21 cellular contexts compared by ENCODE assay signal in genomic region chr5:113084402-113085083, GRCh38.
DNase-seq lines count a peak whose midpoint lies in the region; ATAC-seq and TF ChIP-seq lines count a peak whose summit lies in the region.
"Had no signal": no experiment of that assay in that cellular context is flagged by ENCODE, and none has a peak within 500 bp of the region (broad histone marks: within the 10 kb centered on the region; RNA-seq: fewer than 3 reads in every experiment).

No MANE protein-coding gene starts in this region.

- no peak overlapping the region for H3K27ac ChIP-seq in HCT116 (ENCODE audit: low read depth, low read length)
- no peak overlapping the region for H3K27ac ChIP-seq in colonic mucosa
- no peak overlapping the region for H3K27ac ChIP-seq in substantia nigra (ENCODE audit: low read depth, low read length, poor library complexity, severe bottlenecking)
- no peak overlapping the region for H3K27ac ChIP-seq in esophagus squamous epithelium
- H3K27ac ChIP-seq: KMS-11, left lung, SK-N-MC had no signal

- DNase-seq in HCT116 (ENCODE audit: low read depth, low spot score) (no peak), NCI-H524 treated with DMSO at 0.1 percent for 48 hours (lab: John Stamatoyannopoulos, UW) (peak; percentile 94), colonic mucosa (no peak), substantia nigra (lab: John Stamatoyannopoulos, UW) (no peak), esophagus squamous epithelium (lab: John Stamatoyannopoulos, UW) (no peak)
- DNase-seq: activated CD8-positive, alpha-beta memory T cell treated with anti-CD3 and anti-CD28 coated beads, Interleukin-2, amount 50 U/mL, for 4 hours; cerebellar nuclear complex; naive thymus-derived CD4-positive, alpha-beta T cell; NCI-H1694 treated with DMSO at 0.1 percent for 48 hours; NCI-H774; stimulated activated naive B cell treated with anti-CD40 and anti-IgM and Interleukin-4, amounts not matched to agents 10 μg/mL and 1 μg/mL and 100 μg/mL, for 72 hours had no signal

- H3K4me1 ChIP-seq in HCT116 (ENCODE audit: control insufficient read depth in 1 of 2, insufficient read depth in 2 of 2, low read length in 2 of 2) (no peaks in the 10 kb centered on the region), colonic mucosa (no peaks in the 10 kb centered on the region), esophagus squamous epithelium (peaks cover 0 to 4% (median under 1%) of the 10 kb centered on the region in 3 donors)

- TF ChIP-seq RAD21 in HCT116 (IDR thresholded peaks at IDR 0.05; ENCODE audit: low read depth), result peak; percentile 42

- H3K36me3 Mint-ChIP-seq in brain (peaks cover 27% of the 10 kb centered on the region), nephron (ENCODE audit: low read depth) (peaks cover 56% of the 10 kb centered on the region)
- H3K36me3 Mint-ChIP-seq: CD14-positive monocyte; stimulated activated naive B cell treated with anti-CD40 and anti-IgM and Interleukin-4, amounts not matched to agents 10 μg/mL and 1 μg/mL and 100 μg/mL, for 72 hours had no signal

- 64 to 74% methylated on average over 3 of the region's 3 CpGs for WGBS in esophagus squamous epithelium, 2 donors

- H3K9me3 Mint-ChIP-seq in brain (peaks cover 0 to 4% (median 2%) of the 10 kb centered on the region in 5 experiments), nephron (peaks cover 3% of the 10 kb centered on the region)
- H3K9me3 Mint-ChIP-seq: stimulated activated naive B cell treated with anti-CD40 and anti-IgM and Interleukin-4, amounts not matched to agents 10 μg/mL and 1 μg/mL and 100 μg/mL, for 72 hours had no signal

- ATAC-seq in HCT116 (no peak), GM19023 (IDR thresholded peaks at IDR 0.05; ENCODE audit: unreplicated experiment) (no peak)
- ATAC-seq: left lung; naive thymus-derived CD4-positive, alpha-beta T cell; sciatic nerve; stimulated activated naive B cell treated with anti-CD40 and anti-IgM and Interleukin-4, amounts not matched to agents 10 μg/mL and 1 μg/mL and 100 μg/mL, for 72 hours; WTC11 had no signal

- no peak overlapping the region for H2AFZ ChIP-seq in HCT116 (ENCODE audit: low read depth, low read length, poor library complexity, severe bottlenecking)

- no peak overlapping the region for H3K4me2 ChIP-seq in HCT116 (ENCODE audit: low read length)
- H3K4me2 ChIP-seq: KMS-11 had no signal

- TF ChIP-seq POLR2A in HCT116 (IDR thresholded peaks at IDR 0.05; ENCODE audit: borderline replicate concordance, extremely low read depth, insufficient read depth, insufficient read length) (no peak), esophagus squamous epithelium (IDR thresholded peaks at IDR 0.05) (no peak)

- H3K9me3 ChIP-seq in HCT116 (ENCODE audit: control insufficient read depth in 1 of 2, insufficient read depth in 1 of 2, low read depth in 1 of 2, low read length in 2 of 2), result no peaks in the 10 kb centered on the region
- H3K9me3 ChIP-seq in colonic mucosa, result no peaks in the 10 kb centered on the region
- no peaks in the 10 kb centered on the region for H3K9me3 ChIP-seq in esophagus squamous epithelium
- H3K9me3 ChIP-seq: left lung had no signal

- RAD21 ChIA-PET in HCT116 (lab: Charles Lee; ENCODE audit: low non-redundant PET in 1 of 2, low total read pairs in 2 of 2, uncharacterized antibody in 2 of 2, unreplicated experiment in 2 of 2), result no interaction called here

- H3K4me3 ChIP-seq in HCT116 (replicated peaks in 1 of 2; ENCODE audit: low read depth in 1 of 2, low read length in 2 of 2) (no peak overlapping the region), colonic mucosa (no peak overlapping the region), esophagus squamous epithelium (no peak overlapping the region)
- H3K4me3 ChIP-seq: left lung, SK-N-MC had no signal

- H3K27me3 ChIP-seq in HCT116 (ENCODE audit: insufficient read depth, low read length) (no peaks in the 10 kb centered on the region), colonic mucosa (no peaks in the 10 kb centered on the region), esophagus squamous epithelium (no peaks in the 10 kb centered on the region)
- H3K27me3 ChIP-seq: left lung had no signal

- H3K27ac Mint-ChIP-seq in brain, result peak overlapping the region in 3 of 5 experiments; percentile 4 to 39 (median 30)
- peak overlapping the region; percentile 80 to 86 (median 81) for H3K27ac Mint-ChIP-seq in nephron
- H3K27ac Mint-ChIP-seq: activated naive CD8-positive, alpha-beta T cell; CD14-positive monocyte; naive thymus-derived CD4-positive, alpha-beta T cell; stimulated activated naive B cell treated with anti-CD40 and anti-IgM and Interleukin-4, amounts not matched to agents 10 μg/mL and 1 μg/mL and 100 μg/mL, for 72 hours; WTC11 had no signal

- CTCF ChIA-PET in HCT116 (lab: Charles Lee), result no interaction called here

- no peaks in the 10 kb centered on the region for H3K79me2 ChIP-seq in HCT116 (ENCODE audit: insufficient read depth, low read length)

- H4K20me1 ChIP-seq in HCT116 (ENCODE audit: insufficient read depth), result no peaks in the 10 kb centered on the region

- intact Hi-C loops in HCT116 (cut with micrococcal nuclease), result no loop called here
- intact Hi-C loops in colonic mucosa (cut with DNase I), result no loop called here
- intact Hi-C loops in esophagus squamous epithelium (cut with DNase I), result no loop called here

- H3K4me3 Mint-ChIP-seq in brain (no peak overlapping the region), nephron (no peak overlapping the region)
- H3K4me3 Mint-ChIP-seq: activated naive CD8-positive, alpha-beta T cell; CD14-positive monocyte; naive thymus-derived CD4-positive, alpha-beta T cell; stimulated activated naive B cell treated with anti-CD40 and anti-IgM and Interleukin-4, amounts not matched to agents 10 μg/mL and 1 μg/mL and 100 μg/mL, for 72 hours; WTC11 had no signal

- no peaks in the 10 kb centered on the region for H3K9me2 ChIP-seq in HCT116 (ENCODE audit: insufficient read depth)

- POLR2A ChIA-PET in HCT116 (lab: Charles Lee), result no interaction called here

- peak in 1 of 3 experiments; percentile 8; a peak in 1 of 6 replicates for TF ChIP-seq CTCF in HCT116 (IDR thresholded peaks at IDR 0.05 in 2 of 3, conservative IDR thresholded peaks at IDR 0.05 in 1 of 3; ENCODE audit: borderline replicate concordance in 1 of 3, insufficient read depth in 1 of 3, low read depth in 2 of 3, low read length in 2 of 3)
- peak in 1 of 2 experiments; percentile 33 for TF ChIP-seq CTCF in brain (conservative IDR thresholded peaks at IDR 0.05)
- no peak for TF ChIP-seq CTCF in nephron (IDR thresholded peaks at IDR 0.05; ENCODE audit: unreplicated experiment in 3 of 3)
- no peak for TF ChIP-seq CTCF in colonic mucosa (IDR thresholded peaks at IDR 0.05)
- no peak for TF ChIP-seq CTCF in esophagus squamous epithelium (IDR thresholded peaks at IDR 0.05)

- H3K4me1 Mint-ChIP-seq in brain (peaks cover 25% of the 10 kb centered on the region), nephron (peaks cover 58% of the 10 kb centered on the region)
- H3K4me1 Mint-ChIP-seq: CD14-positive monocyte; stimulated activated naive B cell treated with anti-CD40 and anti-IgM and Interleukin-4, amounts not matched to agents 10 μg/mL and 1 μg/mL and 100 μg/mL, for 72 hours had no signal

- H3K9ac ChIP-seq in HCT116 (ENCODE audit: low read length) (no peak overlapping the region), colonic mucosa (ENCODE audit: low read depth in 2 of 2, low read length in 2 of 2) (no peak overlapping the region)
- H3K9ac ChIP-seq: KMS-11 had no signal

- no TSS peak for BruUV-seq in HCT116 (replicated peaks; lab: Mats Ljungman, UMichigan)

- H3K36me3 ChIP-seq in HCT116 (ENCODE audit: control insufficient read depth in 1 of 2, insufficient read depth in 2 of 2, low read length in 2 of 2) (0 out of 4 replicates have a peak, but pooled peaks cover 0 to 6% of the 10 kb centered on the region in 2 experiments), colonic mucosa (no peaks in the 10 kb centered on the region), esophagus squamous epithelium (peaks cover 0 to 78% (median 17%) of the 10 kb centered on the region in 3 donors)
- H3K36me3 ChIP-seq: left lung had no signal

- peaks cover 3% of the 10 kb centered on the region for H3K27me3 Mint-ChIP-seq in brain
- H3K27me3 Mint-ChIP-seq in nephron (ENCODE audit: low read depth), result no peaks in the 10 kb centered on the region
- H3K27me3 Mint-ChIP-seq: activated naive CD8-positive, alpha-beta T cell had no signal

TF ChIP-seq in HCT116, 20 proteins besides CTCF, POLR2A, EP300 and RAD21 (continues in another document):
- TF ChIP-seq CBX3 (IDR thresholded peaks at IDR 0.05; ENCODE audit: low read depth) (no peak), CEBPB (IDR thresholded peaks at IDR 0.05; ENCODE audit: low read depth) (no peak), ZFX (IDR thresholded peaks at IDR 0.05) (no peak), ZNF274 (IDR thresholded peaks at IDR 0.05; ENCODE audit: low read depth, low read length) (no peak), REST (IDR thresholded peaks at IDR 0.05; ENCODE audit: low read depth) (no peak), JUND (IDR thresholded peaks at IDR 0.05) (no peak)
